ENCODE assay signal across 9 cellular contexts in the genomic region with DNA sequence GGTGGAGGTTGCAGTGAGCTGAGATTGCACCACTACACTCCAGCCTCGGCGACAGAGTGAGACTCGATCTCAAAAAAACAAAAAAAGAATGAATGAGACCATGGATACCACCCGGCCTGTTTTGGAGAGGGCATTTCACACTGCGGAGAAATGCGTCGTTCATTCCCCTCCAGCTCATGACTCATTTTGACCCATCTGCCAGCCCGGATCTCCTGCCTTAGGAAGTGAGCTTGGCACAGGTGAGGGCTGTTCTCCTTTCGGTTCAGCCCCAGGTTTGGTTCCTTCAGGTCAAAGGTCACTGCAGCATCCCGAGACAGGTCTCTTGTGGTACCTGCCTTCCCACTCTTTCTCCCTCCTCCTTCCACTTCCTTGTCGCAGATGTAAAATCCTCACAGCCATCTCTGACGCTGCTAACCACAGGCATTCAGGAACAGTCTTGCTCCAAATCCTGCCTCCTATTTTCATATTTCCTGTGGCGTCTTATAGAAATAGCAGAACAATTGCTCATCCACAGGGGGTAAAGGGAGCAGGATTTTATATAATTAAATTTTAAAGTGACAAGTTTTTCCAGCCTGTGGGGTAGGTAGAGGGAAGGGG.
DNase-seq lines count a peak whose midpoint lies in the region; TF ChIP-seq lines count a peak whose summit lies in the region.
"Had no signal": no experiment of that assay in that cellular context is flagged by ENCODE, and none has a peak within 500 bp of the region (broad histone marks: within the 10 kb centered on the region; RNA-seq: fewer than 3 reads in every experiment).

No MANE protein-coding gene starts in this region.

- H3K4me3 ChIP-seq in GM23248: peak overlapping the region; percentile 14
- no peak overlapping the region for H3K4me3 ChIP-seq in skeletal muscle cell (ENCODE audit: low read depth, low read length)

- H2AFZ ChIP-seq in GM23248: no peak overlapping the region

- DNase-seq in GM23248: peak; percentile 92
- DNase-seq in T1000 (lab: John Stamatoyannopoulos, UW): peak; percentile 18
- peak; percentile 35 for DNase-seq in fibroblast of the conjunctiva (ENCODE audit: low read depth)
- peak; percentile 72 for DNase-seq in skeletal muscle cell (ENCODE audit: low read depth)
- no peak for DNase-seq in activated CD4-positive, alpha-beta T cell treated with anti-CD3 and anti-CD28 coated beads for 48 hours
- no peak for DNase-seq in GM10266 (ENCODE audit: extremely low spot score)
- DNase-seq in iPS-NIHi11 (ENCODE audit: low spot score): no peak
- DNase-seq: activated CD4-positive, alpha-beta T cell treated with anti-CD3 and anti-CD28 coated beads, Interleukin-2, amount 10 ng/mL, durations not matched to agents 7 days and 5 days; Right ventricle myocardium superior had no signal

- H3K79me2 ChIP-seq in GM23248 (ENCODE audit: insufficient read depth): no peaks in the 10 kb centered on the region

- no peak for TF ChIP-seq CTCF in GM10266 (IDR thresholded peaks at IDR 0.05; ENCODE audit: control insufficient read depth, insufficient read depth, low read depth, missing control alignments)

- no peaks in the 10 kb centered on the region for H3K9me2 ChIP-seq in GM23248 (ENCODE audit: insufficient read depth)

- no peaks in the 10 kb centered on the region for H4K20me1 ChIP-seq in GM23248 (ENCODE audit: insufficient read depth)

- H3K36me3 ChIP-seq in GM23248 (ENCODE audit: low read depth): no peaks in the 10 kb centered on the region

- H3K4me2 ChIP-seq in GM23248 (ENCODE audit: unreplicated experiment): peak overlapping the region; percentile 62

- WGBS in GM23248 (ENCODE audit: low coverage in 1 of 2, low lambda C conversion rate in 2 of 2, missing lambda C conversion rate in 2 of 2), 2 experiments: 54 to 56% methylated on average over 13 of the region's 13 CpGs

- H3F3A ChIP-seq in GM23248 (ENCODE audit: insufficient read depth): peaks cover 19% of the 10 kb centered on the region

- H3K27ac ChIP-seq in GM23248: peak overlapping the region; percentile 93

- in situ Hi-C loops in GM23248 (cut with MboI): no loop called here

- peaks cover 28% of the 10 kb centered on the region for H3K4me1 ChIP-seq in GM23248 (ENCODE audit: insufficient read depth)

- H3K9me3 ChIP-seq in GM23248 (ENCODE audit: low read depth): no peaks in the 10 kb centered on the region

- no peaks in the 10 kb centered on the region for H3K27me3 ChIP-seq in GM23248 (replicated peaks; ENCODE audit: insufficient read depth)

- H3K9ac ChIP-seq in GM23248: peak overlapping the region; percentile 77

Comparison
In these comparisons a context has a peak if more than half of its experiments do, and no peak if none do; other contexts are left out.
1. DNase-seq: peak in GM23248 (single experiment), T1000 (single experiment), fibroblast of the conjunctiva (single experiment) and skeletal muscle cell (single experiment); none in activated CD4-positive, alpha-beta T cell treated with anti-CD3 and anti-CD28 coated beads for 48 hours (single experiment), GM10266 (single experiment) and iPS-NIHi11 (single experiment).